Comparison of ENCODE assay signal across 8 cellular contexts in the genomic region with DNA sequence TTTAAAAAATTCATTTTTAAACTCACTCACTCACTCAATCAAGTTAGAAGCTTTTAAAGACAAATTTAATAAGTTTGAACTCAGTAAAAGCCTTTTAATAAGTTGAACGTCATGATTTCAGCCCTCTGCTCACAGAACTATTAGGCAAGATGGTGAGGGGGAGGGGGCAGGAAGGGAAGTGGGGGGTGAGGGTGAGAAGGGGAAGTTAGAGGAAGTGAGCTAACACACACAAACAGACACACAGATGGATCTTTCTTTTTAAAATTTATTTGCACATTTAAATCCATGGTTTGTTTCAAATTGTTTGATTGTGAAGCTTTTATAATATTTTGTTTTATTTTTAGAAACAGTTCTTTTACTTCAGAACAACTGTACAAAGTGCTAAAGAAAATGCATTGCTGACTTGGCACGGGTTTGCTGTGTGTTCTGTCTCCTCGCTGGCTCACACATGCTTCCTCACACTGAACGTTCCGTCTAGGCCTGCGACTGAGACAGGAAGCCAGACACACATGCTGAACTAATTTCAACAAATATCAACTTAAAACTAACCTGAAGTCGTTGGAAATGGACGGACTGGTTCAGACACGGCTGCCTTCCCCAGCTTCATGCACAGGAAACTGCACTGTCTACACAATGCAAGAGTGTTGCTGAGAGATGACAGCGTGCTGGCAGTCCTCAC. TPM values are rescaled to one million over a fixed set of nuclear protein-coding genes. Genes with fewer than 3 reads are reported as not detected.
A peak's percentile ranks its signal among the peaks of the same experiment; 100 is the strongest.
DNase-seq lines count a peak whose midpoint lies in the region; ATAC-seq, FAIRE-seq and TF ChIP-seq lines count a peak whose summit lies in the region.

No MANE protein-coding gene starts in this region.

- H3K9me3 ChIP-seq in K562 (replicated peaks; ENCODE audit: control insufficient read depth, insufficient read depth, low read depth, low read length) (no peaks in the 10 kb centered on the region), right lobe of liver (no peaks in the 10 kb centered on the region)

- TF ChIP-seq POLR2A in K562 (conservative IDR thresholded peaks at IDR 0.05) = no peak
- TF ChIP-seq POLR2A in right lobe of liver (IDR thresholded peaks at IDR 0.05) = no peak

- ATAC-seq in K562 (peak; percentile 54), right lobe of liver (peak; percentile 78 to 90 (median 84)), GM18498 (IDR thresholded peaks at IDR 0.05; ENCODE audit: unreplicated experiment) (no peak), HG03095 (IDR thresholded peaks at IDR 0.05; ENCODE audit: unreplicated experiment) (no peak)

- H3K27ac ChIP-seq in K562 (ENCODE audit: extremely low read depth, low read depth, low read length) (no peak overlapping the region), right lobe of liver (peak overlapping the region; percentile 10 to 77 (median 48)), substantia nigra (ENCODE audit: low read depth, low read length, poor library complexity, severe bottlenecking) (peak overlapping the region; percentile 64)

- H3K36me3 ChIP-seq in K562 (ENCODE audit: control insufficient read depth, insufficient read depth, low read length) (no peaks in the 10 kb centered on the region), right lobe of liver (no peaks in the 10 kb centered on the region)

- H3K27me3 ChIP-seq in K562 (ENCODE audit: control insufficient read depth in 2 of 2, insufficient read depth in 2 of 2, low read length in 2 of 2) = peaks cover 12 to 20% of the 10 kb centered on the region in 2 experiments; a peak in 3 of 5 replicates
- no peaks in the 10 kb centered on the region for H3K27me3 ChIP-seq in right lobe of liver

- no TSS peak for BruUV-seq in K562 (replicated peaks; lab: Mats Ljungman, UMichigan)

- TF ChIP-seq CTCF in K562 (IDR thresholded peaks at IDR 0.05 in 2 of 3, conservative IDR thresholded peaks at IDR 0.05 in 1 of 3; ENCODE audit: insufficient read depth in 2 of 3, low read depth in 1 of 3, low read length in 3 of 3) = no peak
- TF ChIP-seq CTCF in right lobe of liver (IDR thresholded peaks at IDR 0.05) = no peak

- intact Hi-C loops in K562 (cut with micrococcal nuclease) (no loop called here), right lobe of liver (cut with DNase I) (no loop called here)

- TF ChIP-seq EP300 in K562 (IDR thresholded peaks at IDR 0.05; ENCODE audit: low read length) = no peak

- DNase-seq in GF-D8 (lab: John Stamatoyannopoulos, UW) (peak; percentile 76), SKM-1 treated with dmso at 0.1 percent for 144 hours (lab: John Stamatoyannopoulos, UW; ENCODE audit: unreplicated experiment) (peak; percentile 86), K562 (ENCODE audit: extremely low read depth in 1 of 4, low spot score in 3 of 4) (no peak), right lobe of liver (no peak), substantia nigra (lab: John Stamatoyannopoulos, UW) (peak in 3 of 49 donors; percentile 7 to 20 (median 14)), HuH-7 (ENCODE audit: low spot score) (no peak)

- POLR2A ChIA-PET in K562 (lab: Yijun Ruan, JAX) = no interaction called here

- H2AFZ ChIP-seq in K562 (ENCODE audit: low read depth, low read length) = peak overlapping the region; percentile 76

- no peak for TF ChIP-seq RAD21 in K562 (CRISPR knock-in tag; conservative IDR thresholded peaks at IDR 0.05 in 1 of 2, IDR thresholded peaks at IDR 0.05 in 1 of 2)

- no peak for FAIRE-seq in K562 (lab: Jason Lieb, UNC)

- H3K9ac ChIP-seq in K562 (ENCODE audit: insufficient read depth in 1 of 2, low read depth in 2 of 2, low read length in 2 of 2) = no peak overlapping the region

- H3K4me3 ChIP-seq in K562 (no peak overlapping the region), right lobe of liver (no peak overlapping the region)

- H3K79me2 ChIP-seq in K562 (ENCODE audit: control insufficient read depth, insufficient read depth, low read length) = no peaks in the 10 kb centered on the region

- CTCF ChIA-PET in K562 (lab: Yijun Ruan, JAX; ENCODE audit: low intra/inter-chr PET ratio) = interaction anchor here (0.7 kb wide), 1 partner anchor 1340 kb away, joined by 3 read pairs; no protein-coding TSS in a partner anchor

- no peaks in the 10 kb centered on the region for H4K20me1 ChIP-seq in K562 (replicated peaks; ENCODE audit: control insufficient read depth, insufficient read depth, low read length)

- in situ Hi-C loops in K562 (cut with MboI) = no loop called here

- no peaks in the 10 kb centered on the region for H3K9me1 ChIP-seq in K562 (ENCODE audit: control insufficient read depth, insufficient read depth, low read length)

- WGBS in K562 (ENCODE audit: insufficient coverage, low coverage, missing lambda C conversion rate) = 4% methylated on average over 10 of the region's 10 CpGs
- WGBS in right lobe of liver (ENCODE audit: insufficient coverage, low coverage, low lambda C conversion rate, missing lambda C conversion rate) = 40% methylated on average over 8 of the region's 10 CpGs

- peak overlapping the region; percentile 11; the same call in 1 of the 2 replicates for H3K4me2 ChIP-seq in K562 (ENCODE audit: insufficient read depth, low read length)

- peaks cover 0 to 7% of the 10 kb centered on the region in 2 experiments; a peak in 1 of 5 replicates for H3K4me1 ChIP-seq in K562 (replicated peaks in 1 of 2; ENCODE audit: control insufficient read depth in 2 of 2, insufficient read depth in 2 of 2, low read length in 2 of 2)
- H3K4me1 ChIP-seq in right lobe of liver = no peaks in the 10 kb centered on the region

TF ChIP-seq in K562, 482 proteins besides CTCF, POLR2A, EP300 and RAD21 (continues in another document):
- TF ChIP-seq CEBPB (tag; IDR thresholded peaks at IDR 0.05) (0 out of 2 replicates have a peak, but pooled peaks have one; percentile 36), POLR3G (IDR thresholded peaks at IDR 0.05; ENCODE audit: extremely low read depth, insufficient read length, insufficient replicate concordance) (no peak), BRD9 (IDR thresholded peaks at IDR 0.05; ENCODE audit: low read depth, partially characterized antibody) (no peak), SIX5 (IDR thresholded peaks at IDR 0.05; ENCODE audit: borderline replicate concordance in 1 of 2, insufficient read depth in 1 of 2, low read depth in 1 of 2, low read length in 2 of 2) (no peak), BCL6 (CRISPR knock-in tag; IDR thresholded peaks at IDR 0.05) (no peak), KDM5B (IDR thresholded peaks at IDR 0.05; ENCODE audit: insufficient replicate concordance, low read depth, low read length) (no peak)
- TF ChIP-seq, protein P1, sequence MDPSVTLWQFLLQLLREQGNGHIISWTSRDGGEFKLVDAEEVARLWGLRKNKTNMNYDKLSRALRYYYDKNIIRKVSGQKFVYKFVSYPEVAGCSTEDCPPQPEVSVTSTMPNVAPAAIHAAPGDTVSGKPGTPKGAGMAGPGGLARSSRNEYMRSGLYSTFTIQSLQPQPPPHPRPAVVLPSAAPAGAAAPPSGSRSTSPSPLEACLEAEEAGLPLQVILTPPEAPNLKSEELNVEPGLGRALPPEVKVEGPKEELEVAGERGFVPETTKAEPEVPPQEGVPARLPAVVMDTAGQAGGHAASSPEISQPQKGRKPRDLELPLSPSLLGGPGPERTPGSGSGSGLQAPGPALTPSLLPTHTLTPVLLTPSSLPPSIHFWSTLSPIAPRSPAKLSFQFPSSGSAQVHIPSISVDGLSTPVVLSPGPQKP (CRISPR knock-in tag; IDR thresholded peaks at IDR 0.05) = no peak
- TF ChIP-seq, protein P2, sequence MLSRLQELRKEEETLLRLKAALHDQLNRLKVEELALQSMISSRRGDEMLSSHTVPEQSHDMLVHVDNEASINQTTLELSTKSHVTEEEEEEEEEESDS (CRISPR knock-in tag; IDR thresholded peaks at IDR 0.05) = no peak
- TF ChIP-seq, protein P3, sequence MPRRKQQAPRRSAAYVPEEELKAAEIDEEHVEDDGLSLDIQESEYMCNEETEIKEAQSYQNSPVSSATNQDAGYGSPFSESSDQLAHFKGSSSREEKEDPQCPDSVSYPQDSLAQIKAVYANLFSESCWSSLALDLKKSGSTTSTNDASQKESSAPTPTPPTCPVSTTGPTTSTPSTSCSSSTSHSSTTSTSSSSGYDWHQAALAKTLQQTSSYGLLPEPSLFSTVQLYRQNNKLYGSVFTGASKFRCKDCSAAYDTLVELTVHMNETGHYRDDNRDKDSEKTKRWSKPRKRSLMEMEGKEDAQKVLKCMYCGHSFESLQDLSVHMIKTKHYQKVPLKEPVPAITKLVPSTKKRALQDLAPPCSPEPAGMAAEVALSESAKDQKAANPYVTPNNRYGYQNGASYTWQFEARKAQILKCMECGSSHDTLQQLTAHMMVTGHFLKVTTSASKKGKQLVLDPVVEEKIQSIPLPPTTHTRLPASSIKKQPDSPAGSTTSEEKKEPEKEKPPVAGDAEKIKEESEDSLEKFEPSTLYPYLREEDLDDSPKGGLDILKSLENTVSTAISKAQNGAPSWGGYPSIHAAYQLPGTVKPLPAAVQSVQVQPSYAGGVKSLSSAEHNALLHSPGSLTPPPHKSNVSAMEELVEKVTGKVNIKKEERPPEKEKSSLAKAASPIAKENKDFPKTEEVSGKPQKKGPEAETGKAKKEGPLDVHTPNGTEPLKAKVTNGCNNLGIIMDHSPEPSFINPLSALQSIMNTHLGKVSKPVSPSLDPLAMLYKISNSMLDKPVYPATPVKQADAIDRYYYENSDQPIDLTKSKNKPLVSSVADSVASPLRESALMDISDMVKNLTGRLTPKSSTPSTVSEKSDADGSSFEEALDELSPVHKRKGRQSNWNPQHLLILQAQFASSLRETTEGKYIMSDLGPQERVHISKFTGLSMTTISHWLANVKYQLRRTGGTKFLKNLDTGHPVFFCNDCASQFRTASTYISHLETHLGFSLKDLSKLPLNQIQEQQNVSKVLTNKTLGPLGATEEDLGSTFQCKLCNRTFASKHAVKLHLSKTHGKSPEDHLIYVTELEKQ (CRISPR knock-in tag; IDR thresholded peaks at IDR 0.05) = no peak

RNA-seq across cellular contexts. Expression of a gene that starts 7.9 kb away (rescaled TPM):
- total RNA-seq in K562 (2011; cell fraction: chromatin; rRNA removed; ENCODE audit: low replicate concordance) = not detected in 2 replicates
- not detected in 2 replicates for total RNA-seq in K562 (2011; cell fraction: nucleolus; rRNA removed)
- total RNA-seq in K562 (2011; cell fraction: nucleoplasm; rRNA removed) = not detected in 2 replicates
- total RNA-seq in K562 (2014; rRNA removed) (not detected in 2 replicates), K562 (2014; rRNA removed; fragmentation: Illumina TruSeq; extraction: Trizol) (not detected in 2 replicates), K562 (2015; rRNA removed; fragmentation: Illumina TruSeq; extraction: Trizol) (not detected in 2 replicates), K562 (2021) (not detected in 2 replicates), right lobe of liver (under 1 TPM in 4 of 6 experiments, not detected in 2; 0.14 to 0.75 (median 0.36) TPM)
- polyA plus RNA-seq in K562 (2011; rRNA removed) (not detected in 2 replicates), K562 (2014; fragmentation: Illumina TruSeq; extraction: Trizol) (not detected in 2 replicates), K562 (2014; fragmentation: Nextera tagmentation; extraction: Ambion mirVana) (not detected), K562 (2014; rRNA removed) (not detected in 2 replicates)
- polyA plus RNA-seq in K562 (2011; cell fraction: cytosol; rRNA removed) = not detected in 2 replicates
- polyA plus RNA-seq in K562 (2011; cell fraction: nucleus; rRNA removed) = not detected in 2 replicates
- not detected in 2 replicates for polyA plus RNA-seq in K562 (2012)
- not detected in 2 replicates for polyA minus RNA-seq in K562 (2011; rRNA and poly(A)+ RNA removed)
- polyA minus RNA-seq in K562 (2011; cell fraction: cytosol; rRNA and poly(A)+ RNA removed) = not detected in 2 replicates
- polyA minus RNA-seq in K562 (2011; cell fraction: nucleus; rRNA and poly(A)+ RNA removed) = not detected in 2 replicates

Comparison
In these comparisons a context has a peak if more than half of its experiments do, and no peak if none do; other contexts are left out.
1. DNase-seq: peak in GF-D8 (single experiment) and SKM-1 treated with dmso at 0.1 percent for 144 hours (single experiment); none in K562 (0 of 4), right lobe of liver (0 of 3) and HuH-7 (single experiment).
2. ATAC-seq: peak in K562 (single experiment) and right lobe of liver (4 of 4); none in GM18498 (single experiment) and HG03095 (single experiment).